ENCODE assay signal across 1 cellular context in genomic region chr3:188021502-188022040, GRCh38.
TF ChIP-seq lines count a peak whose summit lies in the region.

No MANE protein-coding gene starts in this region.

TF ChIP-seq in GM23338, 12 proteins besides CTCF, POLR2A, EP300 and RAD21 (continued from another document):
- TF ChIP-seq, protein P1, sequence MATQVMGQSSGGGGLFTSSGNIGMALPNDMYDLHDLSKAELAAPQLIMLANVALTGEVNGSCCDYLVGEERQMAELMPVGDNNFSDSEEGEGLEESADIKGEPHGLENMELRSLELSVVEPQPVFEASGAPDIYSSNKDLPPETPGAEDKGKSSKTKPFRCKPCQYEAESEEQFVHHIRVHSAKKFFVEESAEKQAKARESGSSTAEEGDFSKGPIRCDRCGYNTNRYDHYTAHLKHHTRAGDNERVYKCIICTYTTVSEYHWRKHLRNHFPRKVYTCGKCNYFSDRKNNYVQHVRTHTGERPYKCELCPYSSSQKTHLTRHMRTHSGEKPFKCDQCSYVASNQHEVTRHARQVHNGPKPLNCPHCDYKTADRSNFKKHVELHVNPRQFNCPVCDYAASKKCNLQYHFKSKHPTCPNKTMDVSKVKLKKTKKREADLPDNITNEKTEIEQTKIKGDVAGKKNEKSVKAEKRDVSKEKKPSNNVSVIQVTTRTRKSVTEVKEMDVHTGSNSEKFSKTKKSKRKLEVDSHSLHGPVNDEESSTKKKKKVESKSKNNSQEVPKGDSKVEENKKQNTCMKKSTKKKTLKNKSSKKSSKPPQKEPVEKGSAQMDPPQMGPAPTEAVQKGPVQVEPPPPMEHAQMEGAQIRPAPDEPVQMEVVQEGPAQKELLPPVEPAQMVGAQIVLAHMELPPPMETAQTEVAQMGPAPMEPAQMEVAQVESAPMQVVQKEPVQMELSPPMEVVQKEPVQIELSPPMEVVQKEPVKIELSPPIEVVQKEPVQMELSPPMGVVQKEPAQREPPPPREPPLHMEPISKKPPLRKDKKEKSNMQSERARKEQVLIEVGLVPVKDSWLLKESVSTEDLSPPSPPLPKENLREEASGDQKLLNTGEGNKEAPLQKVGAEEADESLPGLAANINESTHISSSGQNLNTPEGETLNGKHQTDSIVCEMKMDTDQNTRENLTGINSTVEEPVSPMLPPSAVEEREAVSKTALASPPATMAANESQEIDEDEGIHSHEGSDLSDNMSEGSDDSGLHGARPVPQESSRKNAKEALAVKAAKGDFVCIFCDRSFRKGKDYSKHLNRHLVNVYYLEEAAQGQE (IDR thresholded peaks at IDR 0.05; ENCODE audit: unreplicated experiment): no peak
- no peak for TF ChIP-seq JUNB (IDR thresholded peaks at IDR 0.05; ENCODE audit: unreplicated experiment)
- no peak for TF ChIP-seq ZNF462 (CRISPR knock-in tag; IDR thresholded peaks at IDR 0.05)
- TF ChIP-seq POLR2AphosphoS5 (IDR thresholded peaks at IDR 0.05; ENCODE audit: low read depth): no peak
TF ChIP-seq in GM23338: peak in this region for 0.
